Comparison of ENCODE assay signal across 20 cellular contexts in the genomic region with DNA sequence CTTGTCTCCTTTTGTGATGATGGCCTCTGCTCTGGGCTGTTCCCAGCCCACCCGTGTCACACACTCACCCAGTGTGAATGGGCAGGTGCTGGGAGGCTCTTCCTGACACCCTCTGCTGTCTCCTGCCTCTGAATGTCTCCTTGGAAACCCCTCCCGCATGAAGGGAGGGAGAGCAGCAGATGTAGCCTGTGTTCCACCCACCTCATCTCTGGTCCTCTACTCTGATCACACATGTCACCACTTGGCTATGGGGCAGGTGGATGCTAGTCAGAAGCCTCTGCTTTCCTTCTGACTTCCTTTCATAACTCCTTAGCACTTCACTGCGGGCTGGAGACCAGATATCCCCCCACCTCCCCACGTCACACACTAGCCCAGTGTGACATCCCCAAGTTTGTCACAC.
"Had no signal": no experiment of that assay in that cellular context is flagged by ENCODE, and none has a peak within 500 bp of the region (broad histone marks: within the 10 kb centered on the region; RNA-seq: fewer than 3 reads in every experiment).

No MANE protein-coding gene starts in this region.

- H3K9me3 ChIP-seq: colonic mucosa, gastrocnemius medialis, ovary, tibial artery had no signal

- H3K4me1 ChIP-seq: colonic mucosa had no signal

- H3K36me3 ChIP-seq: colonic mucosa, gastrocnemius medialis, ovary, tibial artery had no signal

- H3K4me3 ChIP-seq: colonic mucosa, gastrocnemius medialis, ovary, tibial artery had no signal

- H3K27me3 ChIP-seq: colonic mucosa, gastrocnemius medialis, ovary, tibial artery had no signal

- DNase-seq: activated CD4-positive, alpha-beta T cell treated with anti-CD3 and anti-CD28 coated beads for 36 hours; activated CD4-positive, alpha-beta T cell treated with anti-CD3 and anti-CD28 coated beads, Interleukin-2, amount 50 U/mL, for 4 hours; activated CD4-positive, CD25-positive, alpha-beta regulatory T cell; activated naive CD4-positive, alpha-beta T cell treated with anti-CD3 and anti-CD28 coated beads for 36 hours; activated naive CD8-positive, alpha-beta T cell treated with anti-CD3 and anti-CD28 coated beads, Interleukin-2, amount 10 ng/mL, durations not matched to agents 7 days and 5 days; central memory CD4-positive, alpha-beta T cell; colonic mucosa; effector memory CD8-positive, alpha-beta T cell; erythroblast; gastrocnemius medialis; left cardiac atrium; mammary epithelial cell; nephron progenitor cell; ovary; small intestine; stimulated activated CD4-positive, alpha-beta T cell treated with anti-CD3 and anti-CD28 coated beads, Interleukin-4, amount 100 ng/mL, for 24 hours; stimulated activated naive CD8-positive, alpha-beta T cell treated with anti-CD3 and anti-CD28 coated beads, Interleukin-15, amount 100 ng/mL, for 72 hours; tibial artery had no signal

- ATAC-seq: activated CD4-positive, alpha-beta T cell treated with anti-CD3 and anti-CD28 coated beads for 36 hours; effector memory CD8-positive, alpha-beta T cell; gastrocnemius medialis; left cardiac atrium; sciatic nerve; stimulated activated memory B cell treated with anti-CD40 and anti-IgM and Interleukin-4, amounts not matched to agents 10 μg/mL and 1 μg/mL and 100 μg/mL, for 72 hours; stimulated activated naive CD8-positive, alpha-beta T cell treated with anti-CD3 and anti-CD28 coated beads, Interleukin-15, amount 100 ng/mL, for 72 hours had no signal

- H3K27ac ChIP-seq: colonic mucosa, ovary, tibial artery had no signal
